Comparison of ENCODE assay signal across 11 cellular contexts in genomic region chr18:51082571-51083264, GRCh38. TPM values are rescaled to one million over a fixed set of nuclear protein-coding genes. Genes with fewer than 3 reads are reported as not detected.
DNase-seq lines count a peak whose midpoint lies in the region; ATAC-seq, FAIRE-seq and TF ChIP-seq lines count a peak whose summit lies in the region.
"Had no signal": no experiment of that assay in that cellular context is flagged by ENCODE, and none has a peak within 500 bp of the region (broad histone marks: within the 10 kb centered on the region; RNA-seq: fewer than 3 reads in every experiment).

No MANE protein-coding gene starts in this region.

- H3K36me3 ChIP-seq in endothelial cell of umbilical vein (ENCODE audit: control insufficient read depth in 2 of 2, extremely low read depth in 1 of 2, insufficient read depth in 2 of 2, low read length in 2 of 2) = peaks cover 5 to 11% of the 10 kb centered on the region in 2 experiments
- peaks cover 94% of the 10 kb centered on the region for H3K36me3 ChIP-seq in Karpas-422 (ENCODE audit: insufficient read depth, low read length)
- peaks cover 0 to 91% (median 55%) of the 10 kb centered on the region in 6 donors for H3K36me3 ChIP-seq in spleen

- dilution Hi-C loops in endothelial cell of umbilical vein (cut with MboI; ENCODE audit: extremely low pct_ligation_motif_present, low sequenced_read_pairs) = no loop called here

- TF ChIP-seq CTCF in D721Med (IDR thresholded peaks at IDR 0.05; ENCODE audit: insufficient read depth, missing control alignments) = no peak
- TF ChIP-seq CTCF in endothelial cell of umbilical vein (IDR thresholded peaks at IDR 0.05; ENCODE audit: extremely low read depth in 1 of 2, insufficient read depth in 1 of 2, low read depth in 1 of 2, low read length in 2 of 2) = no peak
- no peak for TF ChIP-seq CTCF in spleen (IDR thresholded peaks at IDR 0.05 in 8 of 11, conservative IDR thresholded peaks at IDR 0.05 in 3 of 11)

- no peaks in the 10 kb centered on the region for H3K9me1 ChIP-seq in endothelial cell of umbilical vein (replicated peaks; ENCODE audit: control insufficient read depth, extremely low read depth, insufficient read depth, low read length)

- no peak overlapping the region for H3K4me3 ChIP-seq in endothelial cell of umbilical vein (replicated peaks in 1 of 3; ENCODE audit: insufficient read depth in 1 of 3, low read depth in 1 of 3, low read length in 3 of 3)
- no peak overlapping the region for H3K4me3 ChIP-seq in Karpas-422 (ENCODE audit: low read length)
- H3K4me3 ChIP-seq in spleen = no peak overlapping the region
- H3K4me3 ChIP-seq: transverse colon had no signal

- H3K79me2 ChIP-seq in endothelial cell of umbilical vein (ENCODE audit: control insufficient read depth, insufficient read depth, low read length) (no peaks in the 10 kb centered on the region), Karpas-422 (ENCODE audit: low read length) (peaks cover 5% of the 10 kb centered on the region; the same call in 1 of the 2 replicates)

- peak overlapping the region; percentile 57 for H3K27ac ChIP-seq in endothelial cell of umbilical vein (ENCODE audit: insufficient read depth, low read depth, low read length)
- H3K27ac ChIP-seq in Karpas-422 (ENCODE audit: low read length) = no peak overlapping the region
- H3K27ac ChIP-seq in spleen = no peak overlapping the region
- H3K27ac ChIP-seq: KMS-11, transverse colon had no signal

- intact Hi-C loops in endothelial cell of umbilical vein (cut with micrococcal nuclease) = loop anchor here (5.0 kb wide), 1 partner anchor 115 kb away; the partner anchor contains the start of gene MEX3C
- intact Hi-C loops in spleen (cut with DNase I; ENCODE audit: low total_unique reads) = no loop called here

- 29 to 59% (median 50%) methylated on average over 2 of the region's 2 CpGs for WGBS in spleen, 5 donors

- FAIRE-seq in D721Med (lab: Jason Lieb, UNC) (peak; percentile 32), endothelial cell of umbilical vein (lab: Jason Lieb, UNC) (peak; percentile 75)
- FAIRE-seq: G401.6 had no signal

- peak overlapping the region; percentile 5 for H3K4me2 ChIP-seq in endothelial cell of umbilical vein (ENCODE audit: insufficient read depth, low read length)
- no peak overlapping the region for H3K4me2 ChIP-seq in Karpas-422 (ENCODE audit: low read depth, low read length, poor library complexity, severe bottlenecking)
- H3K4me2 ChIP-seq: KMS-11 had no signal

- H3K9me2 ChIP-seq in Karpas-422 (replicated peaks; ENCODE audit: insufficient read depth, low read length) = no peaks in the 10 kb centered on the region

- no peak for DNase-seq in D721Med (ENCODE audit: insufficient read length, low spot score)
- peak; percentile 67 for DNase-seq in endothelial cell of umbilical vein (ENCODE audit: low read depth, low spot score)
- DNase-seq in SKM-1 (lab: John Stamatoyannopoulos, UW; ENCODE audit: unreplicated experiment) = no peak
- DNase-seq in Karpas-422 = no peak
- no peak for DNase-seq in spleen
- no peak for DNase-seq in cerebellar nuclear complex (lab: John Stamatoyannopoulos, UW)
- DNase-seq: transverse colon had no signal

- CTCF ChIA-PET in endothelial cell of umbilical vein (lab: Charles Lee) = interaction anchor here (0.6 to 1.0 kb wide), 3 partner anchors 25 to 262 kb away, joined by 3 to 4 read pairs (median 4); no protein-coding TSS in a partner anchor

- H2AFZ ChIP-seq in endothelial cell of umbilical vein (ENCODE audit: low read depth, low read length) (no peak overlapping the region), Karpas-422 (ENCODE audit: low read length) (no peak overlapping the region)

- H4K20me1 ChIP-seq in endothelial cell of umbilical vein (replicated peaks; ENCODE audit: control insufficient read depth, extremely low read depth, insufficient read depth, low read length) (peaks cover 10% of the 10 kb centered on the region), Karpas-422 (ENCODE audit: insufficient read depth, low read depth, low read length) (no peaks in the 10 kb centered on the region)

- peak; percentile 77 for ATAC-seq in GM21360 (IDR thresholded peaks at IDR 0.05; ENCODE audit: unreplicated experiment)
- peak; percentile 52 for ATAC-seq in HG03457 (IDR thresholded peaks at IDR 0.05; ENCODE audit: unreplicated experiment)

- H3K4me1 ChIP-seq in endothelial cell of umbilical vein (ENCODE audit: control insufficient read depth, extremely low read depth, insufficient read depth, low read length) (peaks cover 17% of the 10 kb centered on the region), Karpas-422 (ENCODE audit: low read length) (no peaks in the 10 kb centered on the region), spleen (peaks cover 0 to 9% (median 0%) of the 10 kb centered on the region in 6 donors)
- H3K4me1 ChIP-seq: transverse colon had no signal

- H3K9ac ChIP-seq in endothelial cell of umbilical vein (replicated peaks; ENCODE audit: extremely low read depth, insufficient read depth, low read length) = peak overlapping the region; percentile 38
- no peak overlapping the region for H3K9ac ChIP-seq in Karpas-422 (ENCODE audit: low read length)
- H3K9ac ChIP-seq: KMS-11 had no signal

- BruUV-seq in endothelial cell of umbilical vein (replicated peaks; lab: Mats Ljungman, UMichigan) = no TSS peak

- H3K9me3 ChIP-seq in endothelial cell of umbilical vein (replicated peaks; ENCODE audit: control insufficient read depth, insufficient read depth, low read length) (no peaks in the 10 kb centered on the region), Karpas-422 (ENCODE audit: low read length) (no peaks in the 10 kb centered on the region), spleen (peaks cover 0 to 8% (median 6%) of the 10 kb centered on the region in 8 donors)
- H3K9me3 ChIP-seq: transverse colon had no signal

- H3K27me3 ChIP-seq in endothelial cell of umbilical vein (ENCODE audit: control insufficient read depth in 2 of 2, insufficient read depth in 2 of 2, low read length in 2 of 2) = no peaks in the 10 kb centered on the region
- H3K27me3 ChIP-seq in Karpas-422 (ENCODE audit: low read length) = no peaks in the 10 kb centered on the region
- H3K27me3 ChIP-seq in spleen (replicated peaks in 1 of 7) = no peaks in the 10 kb centered on the region
- H3K27me3 ChIP-seq: transverse colon had no signal

- TF ChIP-seq POLR2A in endothelial cell of umbilical vein (IDR thresholded peaks at IDR 0.05; ENCODE audit: low read depth, low read length) (no peak), spleen (IDR thresholded peaks at IDR 0.05) (no peak)

- POLR2A ChIA-PET in endothelial cell of umbilical vein (lab: Charles Lee) = no interaction called here

TF ChIP-seq in endothelial cell of umbilical vein, 7 proteins besides CTCF, POLR2A, EP300 and RAD21:
- peak; percentile 73 for TF ChIP-seq JUN (IDR thresholded peaks at IDR 0.05; ENCODE audit: borderline replicate concordance, insufficient read depth, insufficient read length, low read depth)
- peak; percentile 48 for TF ChIP-seq FOS (IDR thresholded peaks at IDR 0.05; ENCODE audit: borderline replicate concordance, insufficient read depth, low read length)
- TF ChIP-seq, protein P1, sequence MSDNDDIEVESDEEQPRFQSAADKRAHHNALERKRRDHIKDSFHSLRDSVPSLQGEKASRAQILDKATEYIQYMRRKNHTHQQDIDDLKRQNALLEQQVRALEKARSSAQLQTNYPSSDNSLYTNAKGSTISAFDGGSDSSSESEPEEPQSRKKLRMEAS (IDR thresholded peaks at IDR 0.05; ENCODE audit: insufficient read depth, insufficient read length) = no peak
- TF ChIP-seq EZH2 (IDR thresholded peaks at IDR 0.05; ENCODE audit: borderline replicate concordance, low read depth, low read length, severe bottlenecking) = no peak
- no peak for TF ChIP-seq MYC (IDR thresholded peaks at IDR 0.05; ENCODE audit: low read depth, low read length)
- no peak for TF ChIP-seq POLR2AphosphoS5 (IDR thresholded peaks at IDR 0.05; ENCODE audit: insufficient read depth, low read depth, low read length)
- TF ChIP-seq GATA2 (IDR thresholded peaks at IDR 0.05; ENCODE audit: insufficient read depth, insufficient read length, low read depth, low read length) = no peak

RNA-seq across cellular contexts. Expression of gene SMAD4, which starts 52.7 kb away (rescaled TPM):
- total RNA-seq in endothelial cell of umbilical vein (79.3 and 82.8 TPM in 2 replicates), spleen (100 to 1,000 TPM in 4 of 7 donors, 10 to 100 TPM in 3; 84.6 to 139 (median 107) TPM)
- polyA plus RNA-seq in endothelial cell of umbilical vein (63.5 and 65.9 TPM in 2 replicates), spleen (10 to 100 TPM in 1 of 3 donors, 1 to 10 TPM in 2; 8.9 to 14.5 (median 9.8) TPM)
- polyA plus RNA-seq in endothelial cell of umbilical vein (2011; cell fraction: cytosol; rRNA removed) = 51.6 and 66.6 TPM in 2 replicates
- 49.7 and 65.1 TPM in 2 replicates for polyA plus RNA-seq in endothelial cell of umbilical vein (2011; cell fraction: nucleus; rRNA removed)
- polyA plus RNA-seq in endothelial cell of umbilical vein (2012) = 49.2 and 64.4 TPM in 2 replicates
- 170 and 181 TPM in 2 replicates for polyA minus RNA-seq in endothelial cell of umbilical vein
- 44.9 TPM for polyA minus RNA-seq in endothelial cell of umbilical vein (2011; cell fraction: cytosol; rRNA and poly(A)+ RNA removed)
- polyA minus RNA-seq in endothelial cell of umbilical vein (2011; cell fraction: nucleus; rRNA and poly(A)+ RNA removed) = 80.7 and 81.5 TPM in 2 replicates
- 68.1 and 101 TPM in 2 replicates for total RNA-seq in Karpas-422 (2014; rRNA removed; shearing (Covaris generic); ENCODE audit: low replicate concordance)
